Comparison of ENCODE assay signal across 29 cellular contexts in the genomic region with DNA sequence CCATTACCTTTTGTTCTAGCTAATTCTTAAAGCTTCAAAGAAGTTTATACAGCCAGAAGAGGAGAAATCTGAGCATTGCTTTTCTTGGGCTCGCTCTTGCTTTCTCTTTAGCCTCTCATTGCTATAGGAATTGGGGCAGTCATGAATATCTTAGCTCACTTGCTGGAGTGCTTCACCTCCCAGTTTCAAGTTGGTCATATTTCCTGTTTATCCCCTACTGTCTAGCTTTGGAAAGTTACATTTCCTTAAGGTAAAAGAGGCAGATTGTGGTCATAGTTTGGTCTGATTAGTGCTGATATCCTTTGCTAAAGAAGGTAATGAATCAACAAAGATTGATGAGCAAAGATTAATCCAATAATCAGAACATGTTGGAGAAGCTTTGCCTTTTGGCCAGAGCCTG.
DNase-seq lines count a peak whose midpoint lies in the region; ATAC-seq and TF ChIP-seq lines count a peak whose summit lies in the region.
"Had no signal": no experiment of that assay in that cellular context is flagged by ENCODE, and none has a peak within 500 bp of the region (broad histone marks: within the 10 kb centered on the region; RNA-seq: fewer than 3 reads in every experiment).

No MANE protein-coding gene starts in this region.

- peak overlapping the region; percentile 23; the same call in 1 of the 2 replicates for H2AFZ ChIP-seq in GM23248
- H2AFZ ChIP-seq in smooth muscle cell (ENCODE audit: low read depth) = peak overlapping the region; percentile 73
- H2AFZ ChIP-seq: parathyroid adenoma had no signal

- H3K9me2 ChIP-seq in GM23248 (ENCODE audit: insufficient read depth) = no peaks in the 10 kb centered on the region

- H3K4me3 ChIP-seq in GM23248 = peak overlapping the region; percentile 42
- H3K4me3 ChIP-seq in fibroblast of villous mesenchyme (ENCODE audit: low read depth, low read length) = no peak overlapping the region
- no peak overlapping the region for H3K4me3 ChIP-seq in smooth muscle cell
- H3K4me3 ChIP-seq in breast epithelium = no peak overlapping the region
- H3K4me3 ChIP-seq: left lung, stomach had no signal

- H3K9me3 ChIP-seq in GM23248 (ENCODE audit: low read depth) = no peaks in the 10 kb centered on the region
- peaks cover 10% of the 10 kb centered on the region for H3K9me3 ChIP-seq in smooth muscle cell (replicated peaks; ENCODE audit: low read depth)
- H3K9me3 ChIP-seq in breast epithelium = peaks cover 0 to 9% of the 10 kb centered on the region in 2 donors

- H3K9me3 Mint-ChIP-seq in stimulated activated effector memory CD8-positive, alpha-beta T cell treated with anti-CD3 and anti-CD28 coated beads, Interleukin-12 subunit alpha, Interleukin-12 subunit beta, amount 100 ng/mL, for 72 hours = peaks cover 15% of the 10 kb centered on the region
- H3K9me3 Mint-ChIP-seq: activated CD4-positive, alpha-beta T cell treated with anti-CD3 and anti-CD28 coated beads, Interleukin-2, amount 10 ng/mL, durations not matched to agents 7 days and 5 days; central memory CD8-positive, alpha-beta T cell; type B pancreatic cell had no signal

- peaks cover 13% of the 10 kb centered on the region for H3K4me1 ChIP-seq in GM23248 (ENCODE audit: insufficient read depth)
- peaks cover 21% of the 10 kb centered on the region for H3K4me1 ChIP-seq in smooth muscle cell (ENCODE audit: low read depth)
- no peaks in the 10 kb centered on the region for H3K4me1 ChIP-seq in breast epithelium
- H3K4me1 ChIP-seq: foreskin keratinocyte, left lung, parathyroid adenoma, stomach had no signal

- intact Hi-C loops in breast epithelium (cut with DNase I; ENCODE audit: low total_unique reads) = no loop called here

- TF ChIP-seq POLR2A in breast epithelium (IDR thresholded peaks at IDR 0.05) = no peak

- H3K27ac ChIP-seq in GM23248 (no peak overlapping the region), smooth muscle cell (ENCODE audit: low read depth) (peak overlapping the region; percentile 89), breast epithelium (no peak overlapping the region)
- H3K27ac ChIP-seq: epithelial cell of prostate, foreskin keratinocyte, KMS-11, left lung, parathyroid adenoma, stomach, WERI-Rb-1 had no signal

- no peak overlapping the region for H3K27ac Mint-ChIP-seq in stimulated activated effector memory CD8-positive, alpha-beta T cell treated with anti-CD3 and anti-CD28 coated beads, Interleukin-12 subunit alpha, Interleukin-12 subunit beta, amount 100 ng/mL, for 72 hours
- H3K27ac Mint-ChIP-seq: activated CD4-positive, alpha-beta T cell treated with anti-CD3 and anti-CD28 coated beads, Interleukin-2, amount 10 ng/mL, durations not matched to agents 7 days and 5 days; activated T-cell treated with anti-CD3 and anti-CD28 coated beads, Interleukin-2, amount 50 U/mL, for 72 hours; CD8-positive, alpha-beta T cell; natural killer cell; type B pancreatic cell had no signal

- peaks cover 18% of the 10 kb centered on the region for H3F3A ChIP-seq in GM23248 (ENCODE audit: insufficient read depth)
- H3F3A ChIP-seq in smooth muscle cell (ENCODE audit: low read depth) = peaks cover 9% of the 10 kb centered on the region

- no peak overlapping the region for H3K4me3 Mint-ChIP-seq in stimulated activated effector memory CD8-positive, alpha-beta T cell treated with anti-CD3 and anti-CD28 coated beads, Interleukin-12 subunit alpha, Interleukin-12 subunit beta, amount 100 ng/mL, for 72 hours
- H3K4me3 Mint-ChIP-seq: activated CD4-positive, alpha-beta T cell treated with anti-CD3 and anti-CD28 coated beads, Interleukin-2, amount 10 ng/mL, durations not matched to agents 7 days and 5 days; activated T-cell treated with anti-CD3 and anti-CD28 coated beads, Interleukin-2, amount 50 U/mL, for 72 hours; CD8-positive, alpha-beta T cell; central memory CD8-positive, alpha-beta T cell; natural killer cell; type B pancreatic cell had no signal

- no peaks in the 10 kb centered on the region for H3K4me1 Mint-ChIP-seq in stimulated activated effector memory CD8-positive, alpha-beta T cell treated with anti-CD3 and anti-CD28 coated beads, Interleukin-12 subunit alpha, Interleukin-12 subunit beta, amount 100 ng/mL, for 72 hours
- H3K4me1 Mint-ChIP-seq: activated CD4-positive, alpha-beta T cell treated with anti-CD3 and anti-CD28 coated beads, Interleukin-2, amount 10 ng/mL, durations not matched to agents 7 days and 5 days; central memory CD8-positive, alpha-beta T cell; natural killer cell had no signal

- no peaks in the 10 kb centered on the region for H4K20me1 ChIP-seq in GM23248 (ENCODE audit: insufficient read depth)
- H4K20me1 ChIP-seq in smooth muscle cell (ENCODE audit: low read depth) = no peaks in the 10 kb centered on the region

- no peak for ATAC-seq in stimulated activated effector memory CD8-positive, alpha-beta T cell treated with anti-CD3 and anti-CD28 coated beads, Interleukin-12 subunit alpha, Interleukin-12 subunit beta, amount 100 ng/mL, for 72 hours
- ATAC-seq: activated T-cell treated with anti-CD3 and anti-CD28 coated beads, Interleukin-2, amount 50 U/mL, for 72 hours; CD8-positive, alpha-beta T cell; foreskin keratinocyte; left lung; natural killer cell; sciatic nerve had no signal

- WGBS in GM23248 (ENCODE audit: low coverage in 1 of 2, low lambda C conversion rate in 2 of 2, missing lambda C conversion rate in 2 of 2), 2 experiments = 97 to 100% methylated on average over 1 of the region's 1 CpG
- WGBS in smooth muscle cell (ENCODE audit: low lambda C conversion rate) = 72% methylated on average over 1 of the region's 1 CpG

- H3K27me3 ChIP-seq in GM23248 (replicated peaks; ENCODE audit: insufficient read depth) = no peaks in the 10 kb centered on the region
- H3K27me3 ChIP-seq in smooth muscle cell (ENCODE audit: low read depth) = no peaks in the 10 kb centered on the region
- H3K27me3 ChIP-seq in breast epithelium = no peaks in the 10 kb centered on the region
- H3K27me3 ChIP-seq: foreskin keratinocyte, left lung, stomach had no signal

- H3K4me2 ChIP-seq in GM23248 (ENCODE audit: unreplicated experiment) = peak overlapping the region; percentile 60
- H3K4me2 ChIP-seq in smooth muscle cell = peak overlapping the region; percentile 74

- no peaks in the 10 kb centered on the region for H3K79me2 ChIP-seq in GM23248 (ENCODE audit: insufficient read depth)
- no peaks in the 10 kb centered on the region for H3K79me2 ChIP-seq in smooth muscle cell (ENCODE audit: low read depth)
- H3K79me2 ChIP-seq: parathyroid adenoma had no signal

- TF ChIP-seq CTCF in fibroblast of villous mesenchyme (IDR thresholded peaks at IDR 0.05; ENCODE audit: insufficient read depth, low read depth, low read length) (no peak), smooth muscle cell (IDR thresholded peaks at IDR 0.05; ENCODE audit: borderline replicate concordance, insufficient read depth, poor library complexity, severe bottlenecking) (no peak), breast epithelium (IDR thresholded peaks at IDR 0.05) (no peak)

- no peaks in the 10 kb centered on the region for H3K36me3 Mint-ChIP-seq in stimulated activated effector memory CD8-positive, alpha-beta T cell treated with anti-CD3 and anti-CD28 coated beads, Interleukin-12 subunit alpha, Interleukin-12 subunit beta, amount 100 ng/mL, for 72 hours
- H3K36me3 Mint-ChIP-seq: CD8-positive, alpha-beta T cell; type B pancreatic cell had no signal

- DNase-seq in GM23248 = peak; percentile 22
- DNase-seq in RPMI7951 (ENCODE audit: low read depth) = peak; percentile 48
- DNase-seq in fibroblast of villous mesenchyme (ENCODE audit: low read depth) = peak; percentile 20
- no peak for DNase-seq in smooth muscle cell (lab: John Stamatoyannopoulos, UW; ENCODE audit: unreplicated experiment)
- no peak for DNase-seq in breast epithelium (ENCODE audit: low spot score in 2 of 2)
- no peak for DNase-seq in stimulated activated effector memory CD8-positive, alpha-beta T cell treated with anti-CD3 and anti-CD28 coated beads, Interleukin-12 subunit alpha, Interleukin-12 subunit beta, amount 100 ng/mL, for 72 hours (ENCODE audit: low spot score in 2 of 2)
- DNase-seq in HCEC 1CT = no peak
- no peak for DNase-seq in NCI-H774 (lab: John Stamatoyannopoulos, UW)
- DNase-seq: activated CD4-positive, alpha-beta T cell treated with anti-CD3 and anti-CD28 coated beads, Interleukin-2, amount 10 ng/mL, durations not matched to agents 7 days and 5 days; activated naive CD4-positive, alpha-beta T cell treated with Interleukin-2 at 50 U/mL for 16 hours; activated T-cell treated with anti-CD3 and anti-CD28 coated beads, Interleukin-2, amount 50 U/mL, for 72 hours; amniotic stem cell; CD8-positive, alpha-beta T cell; foreskin keratinocyte; GF-D8; left lung; midbrain; natural killer cell; NCI-H510A treated with DMSO at 0.1 percent for 48 hours; stimulated activated CD4-positive, alpha-beta T cell treated with anti-CD3 and anti-CD28 coated beads, Interleukin-15, amount 100 ng/mL, for 24 hours; stomach; T-helper 9 cell; WERI-Rb-1 had no signal

- in situ Hi-C loops in GM23248 (cut with MboI) = no loop called here

- no peak overlapping the region for H3K9ac ChIP-seq in GM23248
- H3K9ac ChIP-seq in smooth muscle cell (ENCODE audit: low read depth) = peak overlapping the region; percentile 31
- H3K9ac ChIP-seq: KMS-11, parathyroid adenoma had no signal

- H3K36me3 ChIP-seq in GM23248 (ENCODE audit: low read depth) (no peaks in the 10 kb centered on the region), smooth muscle cell (ENCODE audit: low read depth) (no peaks in the 10 kb centered on the region), breast epithelium (no peaks in the 10 kb centered on the region)
- H3K36me3 ChIP-seq: left lung, stomach, WERI-Rb-1 had no signal

Comparison
In these comparisons a context has a peak if more than half of its experiments do, and no peak if none do; other contexts are left out.
1. DNase-seq: peak in GM23248 (single experiment), RPMI7951 (single experiment) and fibroblast of villous mesenchyme (single experiment); none in smooth muscle cell (single experiment), breast epithelium (0 of 2), stimulated activated effector memory CD8-positive, alpha-beta T cell treated with anti-CD3 and anti-CD28 coated beads, Interleukin-12 subunit alpha, Interleukin-12 subunit beta, amount 100 ng/mL, for 72 hours (0 of 2), HCEC 1CT (single experiment) and NCI-H774 (single experiment).